ENCODE assay signal across 22 cellular contexts in genomic region chr12:69595689-69596088, GRCh38. TPM values are rescaled to one million over a fixed set of nuclear protein-coding genes. Genes with fewer than 3 reads are reported as not detected.
A peak's percentile ranks its signal among the peaks of the same experiment; 100 is the strongest.
DNase-seq lines count a peak whose midpoint lies in the region; ATAC-seq and TF ChIP-seq lines count a peak whose summit lies in the region.
"Had no signal": no experiment of that assay in that cellular context is flagged by ENCODE, and none has a peak within 500 bp of the region (broad histone marks: within the 10 kb centered on the region; RNA-seq: fewer than 3 reads in every experiment).

No MANE protein-coding gene starts in this region.

- no peak overlapping the region for H3K4me3 Mint-ChIP-seq in activated naive CD8-positive, alpha-beta T cell
- H3K4me3 Mint-ChIP-seq in activated naive CD8-positive, alpha-beta T cell treated with anti-CD3 and anti-CD28 coated beads for 36 hours: no peak overlapping the region
- H3K4me3 Mint-ChIP-seq: memory B cell, WTC11 had no signal

- no peak for ATAC-seq in HG02678 (IDR thresholded peaks at IDR 0.05; ENCODE audit: unreplicated experiment)
- ATAC-seq: WTC11 had no signal

- no peak for DNase-seq in activated naive CD8-positive, alpha-beta T cell treated with anti-CD3 and anti-CD28 coated beads for 36 hours
- DNase-seq in G401 (ENCODE audit: low spot score): peak; percentile 51
- DNase-seq in RKO (ENCODE audit: low spot score): peak; percentile 51
- DNase-seq in left ventricle myocardium inferior: no peak
- DNase-seq in GF-D8 (lab: John Stamatoyannopoulos, UW): no peak
- no peak for DNase-seq in cortex of kidney (lab: John Stamatoyannopoulos, UW)
- DNase-seq: activated CD4-positive, alpha-beta T cell treated with anti-CD3 and anti-CD28 coated beads, Interleukin-2, amount 50 U/mL, for 4 hours; NCI-H1417 treated with DMSO at 0.1 percent for 48 hours; NCI-H2081 treated with DMSO at 0.1 percent for 48 hours; NCI-H524; RPMI8226; stomach had no signal

- H3K9me3 Mint-ChIP-seq in activated naive CD8-positive, alpha-beta T cell (ENCODE audit: low read depth): no peaks in the 10 kb centered on the region
- H3K9me3 Mint-ChIP-seq in activated naive CD8-positive, alpha-beta T cell treated with anti-CD3 and anti-CD28 coated beads for 36 hours: no peaks in the 10 kb centered on the region
- H3K9me3 Mint-ChIP-seq: memory B cell, WTC11 had no signal

- peaks cover 19% of the 10 kb centered on the region for H3K4me1 Mint-ChIP-seq in activated naive CD8-positive, alpha-beta T cell (ENCODE audit: low read depth)
- H3K4me1 Mint-ChIP-seq in activated naive CD8-positive, alpha-beta T cell treated with anti-CD3 and anti-CD28 coated beads for 36 hours: peaks cover 27% of the 10 kb centered on the region
- H3K4me1 Mint-ChIP-seq: WTC11 had no signal

- TF ChIP-seq CTCF in left ventricle myocardium inferior (IDR thresholded peaks at IDR 0.05; ENCODE audit: borderline replicate concordance): peak; percentile 7

- no peaks in the 10 kb centered on the region for H3K27me3 Mint-ChIP-seq in activated naive CD8-positive, alpha-beta T cell
- no peaks in the 10 kb centered on the region for H3K27me3 Mint-ChIP-seq in activated naive CD8-positive, alpha-beta T cell treated with anti-CD3 and anti-CD28 coated beads for 36 hours
- H3K27me3 Mint-ChIP-seq: memory B cell had no signal

- peaks cover 99% of the 10 kb centered on the region for H3K36me3 ChIP-seq in left ventricle myocardium inferior

- in situ Hi-C loops in G401 (cut with HindIII; ENCODE audit: low sequenced_read_pairs): no loop called here

- H3K27ac Mint-ChIP-seq in activated naive CD8-positive, alpha-beta T cell: peak overlapping the region; percentile 72
- no peak overlapping the region for H3K27ac Mint-ChIP-seq in activated naive CD8-positive, alpha-beta T cell treated with anti-CD3 and anti-CD28 coated beads for 36 hours
- H3K27ac Mint-ChIP-seq: memory B cell, WTC11 had no signal

- H3K4me1 ChIP-seq in left ventricle myocardium inferior: peaks cover 31% of the 10 kb centered on the region
- H3K4me1 ChIP-seq: breast epithelium, prostate gland, stomach, tibial nerve had no signal

- H3K36me3 Mint-ChIP-seq in activated naive CD8-positive, alpha-beta T cell: peaks cover 9% of the 10 kb centered on the region
- peaks cover 40% of the 10 kb centered on the region for H3K36me3 Mint-ChIP-seq in activated naive CD8-positive, alpha-beta T cell treated with anti-CD3 and anti-CD28 coated beads for 36 hours

- H3K27me3 ChIP-seq in left ventricle myocardium inferior (ENCODE audit: low read depth): no peaks in the 10 kb centered on the region
- H3K27me3 ChIP-seq: breast epithelium, stomach, tibial nerve had no signal

- intact Hi-C loops in left ventricle myocardium inferior (cut with micrococcal nuclease): no loop called here

- no peak overlapping the region for H3K4me3 ChIP-seq in left ventricle myocardium inferior
- H3K4me3 ChIP-seq: breast epithelium, prostate gland, stomach, tibial nerve had no signal

- H3K9me3 ChIP-seq in left ventricle myocardium inferior (replicated peaks): no peaks in the 10 kb centered on the region
- H3K9me3 ChIP-seq: breast epithelium, prostate gland, stomach, tibial nerve had no signal

- no peak overlapping the region for H3K27ac ChIP-seq in left ventricle myocardium inferior (replicated peaks)
- H3K27ac ChIP-seq: breast epithelium, prostate gland, stomach, tibial nerve had no signal

RNA-seq across cellular contexts. Expression of gene CCT2, which starts 10.4 kb away (rescaled TPM):
- total RNA-seq in activated naive CD8-positive, alpha-beta T cell treated with anti-CD3 and anti-CD28 coated beads for 36 hours: 100 to 1,000 TPM; 484 to 501 TPM
- total RNA-seq in G401 (2014; rRNA removed; shearing (Covaris generic)): 363 and 440 TPM in 2 replicates
- 91.7 TPM for total RNA-seq in left ventricle myocardium inferior

RNA-seq across cellular contexts. Expression of gene LRRC10, which starts 15.0 kb away (rescaled TPM):
- total RNA-seq in activated naive CD8-positive, alpha-beta T cell treated with anti-CD3 and anti-CD28 coated beads for 36 hours: not detected
- not detected in 2 replicates for total RNA-seq in G401 (2014; rRNA removed; shearing (Covaris generic))
- total RNA-seq in left ventricle myocardium inferior: 43.8 TPM
- total RNA-seq: breast epithelium, dermis microvascular lymphatic vessel endothelial cell, kidney epithelial cell, MCF 10A, prostate gland, stomach, tibial nerve, WTC11 had no signal

Comparison
In these comparisons a context has a peak if more than half of its experiments do, and no peak if none do; other contexts are left out.
1. DNase-seq: peak in G401 (single experiment) and RKO (single experiment); none in activated naive CD8-positive, alpha-beta T cell treated with anti-CD3 and anti-CD28 coated beads for 36 hours (single experiment), left ventricle myocardium inferior (single experiment), GF-D8 (single experiment) and cortex of kidney (single experiment).
2. RNA of gene LRRC10, which starts 15.0 kb away (total RNA-seq): 43.8 TPM in left ventricle myocardium inferior (single experiment); not detected in activated naive CD8-positive, alpha-beta T cell treated with anti-CD3 and anti-CD28 coated beads for 36 hours and not detected in G401; every median in the first group is over 10 times any median in the second.